Comparison of ENCODE assay signal across 1 cellular context in genomic region chr5:141978389-141978788, GRCh38.
TF ChIP-seq lines count a peak whose summit lies in the region.

No MANE protein-coding gene starts in this region.

TF ChIP-seq in GM12878, 131 proteins besides CTCF, POLR2A, EP300 and RAD21:
- TF ChIP-seq BHLHE40 (IDR thresholded peaks at IDR 0.05; ENCODE audit: borderline replicate concordance in 1 of 2, low read depth in 2 of 2, low read length in 1 of 2) (no peak), ZNF592 (IDR thresholded peaks at IDR 0.05) (no peak), NR2C1 (IDR thresholded peaks at IDR 0.05) (no peak), SIN3A (IDR thresholded peaks at IDR 0.05; ENCODE audit: low read depth, low read length) (no peak), BCL3 (IDR thresholded peaks at IDR 0.05; ENCODE audit: borderline replicate concordance, insufficient read depth, low read depth, low read length, poor library complexity, severe bottlenecking) (no peak), YY1 (IDR thresholded peaks at IDR 0.05; ENCODE audit: low read depth, low read length) (no peak), RAD51 (IDR thresholded peaks at IDR 0.05) (no peak), PML (IDR thresholded peaks at IDR 0.05; ENCODE audit: low read length) (no peak), HCFC1 (IDR thresholded peaks at IDR 0.05; ENCODE audit: low read length) (no peak), CHD2 (IDR thresholded peaks at IDR 0.05; ENCODE audit: borderline replicate concordance, low read depth, low read length) (no peak), ZZZ3 (IDR thresholded peaks at IDR 0.05; ENCODE audit: control insufficient read depth, insufficient read length, low read depth) (no peak), LARP7 (IDR thresholded peaks at IDR 0.05) (no peak)
